In the genomic region with DNA sequence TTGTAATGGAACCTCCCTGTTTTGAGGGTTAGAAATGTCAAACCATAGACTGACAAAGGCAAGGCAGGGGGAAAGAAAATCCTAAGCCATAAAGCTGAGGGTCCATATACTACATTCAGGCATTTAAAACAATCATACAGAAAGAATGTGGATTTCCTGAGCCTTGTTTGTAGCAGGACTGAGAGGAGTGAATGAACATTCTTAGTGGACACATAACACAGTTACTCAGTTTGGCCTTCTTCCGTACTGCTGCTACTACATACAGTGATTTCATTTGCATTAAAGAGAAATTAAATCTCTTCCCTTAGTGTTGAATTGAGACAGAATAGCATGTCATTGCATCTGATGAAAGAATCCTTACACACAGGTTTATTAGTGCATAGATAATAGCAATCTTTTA, we compare ENCODE assay signal across 16 cellular contexts.
"Had no signal": no experiment of that assay in that cellular context is flagged by ENCODE, and none has a peak within 500 bp of the region (broad histone marks: within the 10 kb centered on the region; RNA-seq: fewer than 3 reads in every experiment).

No MANE protein-coding gene starts in this region.

- H3K9me3 Mint-ChIP-seq: effector memory CD8-positive, alpha-beta T cell; stimulated activated effector memory CD8-positive, alpha-beta T cell treated with anti-CD3 and anti-CD28 coated beads, Interleukin-12 subunit alpha, Interleukin-12 subunit beta, amount 100 ng/mL, for 72 hours had no signal

- H3K9me3 ChIP-seq: neutrophil, right atrium auricular region, transverse colon had no signal

- H3K36me3 ChIP-seq: neutrophil had no signal

- H3K4me3 ChIP-seq: right atrium auricular region, SK-N-MC, transverse colon had no signal

- H3K27ac Mint-ChIP-seq: activated B cell treated with CpG ODN at 0.5 μM for 24 hours; dendritic cell treated with granulocyte-macrophage colony-stimulating factor and Interleukin-4, amounts not matched to agents 40 ng/mL and 50 ng/mL, for 4 days; naive B cell had no signal

- DNase-seq: activated B cell treated with CpG ODN at 0.5 μM for 24 hours; activated CD4-positive, alpha-beta T cell treated with anti-CD3 and anti-CD28 coated beads, Interleukin-2, amount 50 U/mL, for 48 hours; activated naive CD4-positive, alpha-beta T cell; activated T-cell treated with anti-CD3 and anti-CD28 coated beads, Interleukin-2, amount 50 U/mL, for 48 hours; amniotic stem cell; cerebellar nuclear complex; effector memory CD8-positive, alpha-beta T cell; erythroblast; naive B cell; small intestine; transverse colon had no signal

- H3K4me3 Mint-ChIP-seq: activated B cell treated with CpG ODN at 0.5 μM for 24 hours; dendritic cell treated with granulocyte-macrophage colony-stimulating factor and Interleukin-4, amounts not matched to agents 40 ng/mL and 50 ng/mL, for 4 days had no signal

- ATAC-seq: effector memory CD8-positive, alpha-beta T cell; stimulated activated effector memory CD8-positive, alpha-beta T cell treated with anti-CD3 and anti-CD28 coated beads, Interleukin-12 subunit alpha, Interleukin-12 subunit beta, amount 100 ng/mL, for 72 hours had no signal

- H3K27me3 ChIP-seq: neutrophil, right atrium auricular region had no signal

- H3K27ac ChIP-seq: neutrophil, right atrium auricular region, SK-N-MC, transverse colon had no signal
